Comparison of ENCODE assay signal across 10 cellular contexts in the genomic region with DNA sequence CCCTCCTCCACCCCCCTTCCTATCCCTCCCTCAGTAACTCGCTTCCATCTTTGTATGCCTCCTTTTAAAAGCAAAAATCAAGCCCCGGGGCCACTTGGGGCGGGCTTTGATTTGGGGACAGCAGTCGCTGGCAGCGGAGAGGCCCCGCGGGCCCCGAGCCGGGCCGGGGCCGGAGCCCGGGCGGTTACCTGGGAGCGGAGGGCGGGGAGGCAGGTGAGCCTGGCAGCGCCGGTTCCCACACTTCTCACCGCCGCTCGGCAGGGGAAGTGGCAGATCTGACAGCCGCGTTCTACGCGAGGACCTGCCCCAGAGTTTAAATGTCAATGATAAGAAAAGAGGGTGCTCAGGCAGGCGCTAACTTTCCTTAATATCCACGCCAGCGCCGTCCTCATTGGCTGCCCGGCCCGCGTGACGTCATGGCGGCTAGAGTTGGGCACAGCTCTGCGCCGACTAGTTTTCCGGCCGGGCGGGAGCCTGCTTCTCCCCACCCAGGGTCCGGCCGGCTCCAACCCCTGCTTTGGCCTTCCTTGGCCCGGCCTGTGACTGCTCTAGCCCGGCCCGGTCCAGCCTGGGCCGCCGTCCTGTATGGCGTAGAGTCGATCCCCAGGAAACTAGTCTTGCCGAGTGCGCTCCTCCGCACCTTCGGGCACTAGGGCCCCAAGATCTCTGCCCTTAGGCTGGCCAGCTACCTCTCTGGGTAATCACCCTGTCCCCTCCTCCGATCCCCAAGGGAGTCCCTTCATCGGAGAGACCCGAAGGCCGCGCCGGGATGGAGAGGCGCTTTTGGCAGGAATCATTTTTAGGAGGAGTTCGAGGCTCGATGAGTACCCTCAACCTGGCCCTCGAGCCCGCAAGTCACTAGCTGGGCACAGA. TPM values are rescaled to one million over a fixed set of nuclear protein-coding genes. Genes with fewer than 3 reads are reported as not detected.
DNase-seq lines count a peak whose midpoint lies in the region; ATAC-seq and TF ChIP-seq lines count a peak whose summit lies in the region.
"Had no signal": no experiment of that assay in that cellular context is flagged by ENCODE, and none has a peak within 500 bp of the region (broad histone marks: within the 10 kb centered on the region; RNA-seq: fewer than 3 reads in every experiment).

No MANE protein-coding gene starts in this region.

- POLR2A ChIA-PET in A673 (lab: Charles Lee; ENCODE audit: low non-redundant PET) = interaction anchor here (0.5 kb wide), 1 partner anchor 53 kb away, joined by 13 read pairs; no protein-coding TSS in a partner anchor

- intact Hi-C loops in A673 (cut with micrococcal nuclease; ENCODE audit: unreplicated experiment) = loop anchor here (5.0 kb wide), 1 partner anchor 666 kb away; no protein-coding TSS in a partner anchor
- intact Hi-C loops in dorsolateral prefrontal cortex (cut with DNase I) = loop anchor here in 1 of 2 donors (10.0 kb wide), 1 partner anchor 423 kb away; no protein-coding TSS in a partner anchor

- CTCF ChIA-PET in A673 (lab: Charles Lee) = interaction anchor here (0.6 kb wide), 1 partner anchor 63 kb away, joined by 3 read pairs; no protein-coding TSS in a partner anchor

- H3K27me3 ChIP-seq in A673 (replicated peaks; ENCODE audit: insufficient read depth, low read depth, low read length, poor library complexity) (peaks cover 100% of the 10 kb centered on the region), dorsolateral prefrontal cortex (peaks cover 4 to 99% (median 75%) of the 10 kb centered on the region in 45 donors), BE2C (peaks cover 99% of the 10 kb centered on the region)

- H3K9me3 ChIP-seq in A673 (ENCODE audit: low read depth, low read length, poor library complexity, severe bottlenecking) (no peaks in the 10 kb centered on the region), mesodermal cell (ENCODE audit: control insufficient read depth, low read length) (no peaks in the 10 kb centered on the region), BE2C (no peaks in the 10 kb centered on the region)

- no peak for TF ChIP-seq CTCF in A673 (conservative IDR thresholded peaks at IDR 0.05; ENCODE audit: low read depth, low read length)
- TF ChIP-seq CTCF in GM20000 (IDR thresholded peaks at IDR 0.05; ENCODE audit: extremely low read depth, missing control alignments) = no peak
- no peak for TF ChIP-seq CTCF in dorsolateral prefrontal cortex (IDR thresholded peaks at IDR 0.05 in 54 of 56, conservative IDR thresholded peaks at IDR 0.05 in 2 of 56; ENCODE audit: low read depth in 1 of 56, partially characterized antibody in 56 of 56)
- no peak for TF ChIP-seq CTCF in BE2C (IDR thresholded peaks at IDR 0.05; ENCODE audit: low read depth, low read length)

- H3K4me1 ChIP-seq in A673 (ENCODE audit: insufficient read depth, low read length, poor library complexity, severe bottlenecking) (peaks cover 51% of the 10 kb centered on the region), mesodermal cell (ENCODE audit: control insufficient read depth, insufficient read depth, low read length, poor library complexity, severe bottlenecking) (peaks cover 22% of the 10 kb centered on the region), BE2C (no peaks in the 10 kb centered on the region)

- H3K27ac ChIP-seq in A673 (ENCODE audit: low read depth, low read length, poor library complexity, severe bottlenecking) = no peak overlapping the region
- H3K27ac ChIP-seq in dorsolateral prefrontal cortex = peak overlapping the region in 34 of 59 donors; percentile 2 to 93 (median 69)
- no peak overlapping the region for H3K27ac ChIP-seq in mesodermal cell (ENCODE audit: low read depth, low read length, severe bottlenecking)

- DNase-seq in A673 (ENCODE audit: low spot score) (peak; percentile 63), GM20000 (ENCODE audit: low spot score) (peak; percentile 28), dorsolateral prefrontal cortex (peak in 3 of 10 donors; percentile 49 to 88 (median 53)), BE2C (no peak), DMS153 (lab: John Stamatoyannopoulos, UW) (no peak), SIG-M5 (lab: John Stamatoyannopoulos, UW) (no peak)
- DNase-seq: activated CD4-positive, alpha-beta memory T cell treated with anti-CD3 and anti-CD28 coated beads for 36 hours had no signal

- no peak for ATAC-seq in HG03442 (IDR thresholded peaks at IDR 0.05; ENCODE audit: unreplicated experiment)

- H3K4me3 ChIP-seq in A673 (ENCODE audit: low read depth, low read length, poor library complexity, severe bottlenecking) = peak overlapping the region; percentile 44
- peak overlapping the region; percentile 9 to 77 (median 52) for H3K4me3 ChIP-seq in dorsolateral prefrontal cortex
- H3K4me3 ChIP-seq in mesodermal cell (ENCODE audit: extremely low read depth, insufficient read depth, low read length, poor library complexity, severe bottlenecking) = peak overlapping the region; percentile 5
- H3K4me3 ChIP-seq in BE2C (ENCODE audit: low read depth, low read length) = no peak overlapping the region

- no peaks in the 10 kb centered on the region for H3K36me3 ChIP-seq in A673 (ENCODE audit: insufficient read depth, low read length, poor library complexity, severe bottlenecking)
- H3K36me3 ChIP-seq in mesodermal cell (ENCODE audit: control insufficient read depth, insufficient read depth, low read length) = no peaks in the 10 kb centered on the region
- H3K36me3 ChIP-seq in BE2C = no peaks in the 10 kb centered on the region

- BruUV-seq in A673 (replicated peaks; lab: Mats Ljungman, UMichigan) = no TSS peak

- WGBS in mesodermal cell (ENCODE audit: insufficient coverage in 2 of 2), 2 experiments = 1% methylated on average over 49 to 59 of the region's 62 CpGs

RNA-seq across cellular contexts. Expression of a gene that starts 6.7 kb away (rescaled TPM):
- total RNA-seq in A673 (2021) (22.4 and 33.9 TPM in 2 replicates), dorsolateral prefrontal cortex (100 to 1,000 TPM in 1 of 120 experiments, 10 to 100 TPM in 119; 12.4 to 107 (median 33.7) TPM)
- 2.2 TPM for polyA plus RNA-seq in mesodermal cell (2013, experiment 1 of 2)
- 0.86 TPM for polyA plus RNA-seq in mesodermal cell (2013, experiment 2 of 2)
- polyA plus RNA-seq in BE2C (2012; ENCODE audit: insufficient read depth, insufficient read length, low read depth) = not detected
- total RNA-seq: activated CD4-positive, alpha-beta memory T cell treated with anti-CD3 and anti-CD28 coated beads for 36 hours; fibroblast of villous mesenchyme had no signal

Comparison
In these comparisons a context has a peak if more than half of its experiments do, and no peak if none do; other contexts are left out.
1. DNase-seq: peak in A673 (single experiment) and GM20000 (single experiment); none in BE2C (single experiment), DMS153 (single experiment) and SIG-M5 (single experiment).
2. H3K27ac ChIP-seq: peak in dorsolateral prefrontal cortex (34 of 59); none in A673 (single experiment) and mesodermal cell (single experiment).